Comparison of ENCODE assay signal across 1 cellular context in genomic region chr22:25061134-25061533, GRCh38.
TF ChIP-seq lines count a peak whose summit lies in the region.

No MANE protein-coding gene starts in this region.

TF ChIP-seq in WTC11, 78 proteins besides CTCF, POLR2A, EP300 and RAD21 (continued from another document):
- TF ChIP-seq STAT6 (CRISPR knock-in tag; conservative IDR thresholded peaks at IDR 0.05; ENCODE audit: low read depth) (no peak), E2F5 (CRISPR knock-in tag; IDR thresholded peaks at IDR 0.05) (no peak), ZMAT4 (CRISPR knock-in tag; IDR thresholded peaks at IDR 0.05) (no peak), ZNF317 (CRISPR knock-in tag; IDR thresholded peaks at IDR 0.05; ENCODE audit: borderline replicate concordance, low read depth) (no peak)
